Comparison of ENCODE assay signal across 14 cellular contexts in the genomic region with DNA sequence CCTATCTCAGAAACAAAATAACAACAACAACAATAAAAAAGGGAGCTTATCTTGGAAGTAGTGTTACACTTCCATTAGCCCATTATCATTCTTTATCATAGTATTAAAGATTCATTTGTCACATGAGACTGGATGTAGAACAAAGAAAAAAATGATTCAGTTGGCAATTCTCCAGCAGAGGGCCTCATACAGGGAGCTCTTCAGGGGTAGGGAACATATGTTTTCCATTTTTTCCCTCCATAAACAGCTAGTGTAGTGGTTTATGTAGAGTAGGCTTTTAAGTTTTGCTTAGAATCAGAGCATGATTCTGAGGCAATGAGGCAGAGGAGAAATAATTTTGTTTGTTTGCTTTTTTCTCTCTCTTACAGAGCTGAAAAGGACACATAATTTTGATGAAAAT. TPM values are rescaled to one million over a fixed set of nuclear protein-coding genes. Genes with fewer than 3 reads are reported as not detected.
DNase-seq lines count a peak whose midpoint lies in the region; ATAC-seq and TF ChIP-seq lines count a peak whose summit lies in the region.
"Had no signal": no experiment of that assay in that cellular context is flagged by ENCODE, and none has a peak within 500 bp of the region (broad histone marks: within the 10 kb centered on the region; RNA-seq: fewer than 3 reads in every experiment).

No MANE protein-coding gene starts in this region.

- in situ Hi-C loops in ACHN (cut with HindIII; ENCODE audit: low pct_ligation_motif_present, low pct_unique_long_range_greater_than_20kb, low sequenced_read_pairs), result no loop called here

- peak; percentile 0 for DNase-seq in ACHN
- DNase-seq in MM.1S, result no peak
- peak; percentile 41 for DNase-seq in SK-N-DZ (ENCODE audit: low spot score)
- no peak for DNase-seq in HuH-7 (ENCODE audit: low spot score)
- DNase-seq in stimulated activated naive CD4-positive, alpha-beta T cell treated with Interleukin-2 at 50 U/mL for 16 hours (lab: John Stamatoyannopoulos, UW), result no peak
- no peak for DNase-seq in activated CD8-positive, alpha-beta memory T cell treated with anti-CD3 and anti-CD28 coated beads, Interleukin-2, amount 10 ng/mL, durations not matched to agents 7 days and 5 days
- no peak for DNase-seq in activated CD8-positive, alpha-beta memory T cell treated with anti-CD3 and anti-CD28 coated beads for 24 hours
- DNase-seq: activated T-cell treated with anti-CD3 and anti-CD28 coated beads, Interleukin-2, amount 50 U/mL, for 72 hours; stimulated activated naive B cell treated with anti-CD40 and anti-IgM and Interleukin-4, amounts not matched to agents 10 μg/mL and 1 μg/mL and 100 μg/mL, for 72 hours; T-helper 9 cell had no signal

- H3K27ac ChIP-seq in MM.1S (ENCODE audit: low read length) (no peak overlapping the region), esophagus (ENCODE audit: low read depth in 2 of 2, low read length in 1 of 2) (peak overlapping the region; percentile 4 to 49)

- no peaks in the 10 kb centered on the region for H3K9me3 ChIP-seq in MM.1S (replicated peaks; ENCODE audit: insufficient read depth, low read length)
- no peaks in the 10 kb centered on the region for H3K9me3 ChIP-seq in esophagus (ENCODE audit: control insufficient read depth in 2 of 2, insufficient read depth in 1 of 2, low read depth in 1 of 2, low read length in 1 of 2)

- no peak overlapping the region for H3K9ac ChIP-seq in MM.1S (ENCODE audit: low read length)

- H3K4me3 ChIP-seq in MM.1S (ENCODE audit: low read length) (no peak overlapping the region), esophagus (ENCODE audit: low read depth in 1 of 2, low read length in 2 of 2) (no peak overlapping the region)
- H3K4me3 ChIP-seq: GM12878, lung, skin epidermis had no signal

- no peaks in the 10 kb centered on the region for H3F3A ChIP-seq in MM.1S (ENCODE audit: insufficient read depth, low read length)

- H3K36me3 Mint-ChIP-seq in activated CD8-positive, alpha-beta memory T cell treated with anti-CD3 and anti-CD28 coated beads, Interleukin-2, amount 10 ng/mL, durations not matched to agents 7 days and 5 days, result no peaks in the 10 kb centered on the region
- H3K36me3 Mint-ChIP-seq: stimulated activated naive B cell treated with anti-CD40 and anti-IgM and Interleukin-4, amounts not matched to agents 10 μg/mL and 1 μg/mL and 100 μg/mL, for 72 hours had no signal

- no peak overlapping the region for H3K4me3 Mint-ChIP-seq in activated CD8-positive, alpha-beta memory T cell treated with anti-CD3 and anti-CD28 coated beads, Interleukin-2, amount 10 ng/mL, durations not matched to agents 7 days and 5 days
- H3K4me3 Mint-ChIP-seq: activated T-cell treated with anti-CD3 and anti-CD28 coated beads, Interleukin-2, amount 50 U/mL, for 72 hours; stimulated activated naive B cell treated with anti-CD40 and anti-IgM and Interleukin-4, amounts not matched to agents 10 μg/mL and 1 μg/mL and 100 μg/mL, for 72 hours had no signal

- H3K36me3 ChIP-seq in MM.1S (replicated peaks; ENCODE audit: insufficient read depth, low read length) (no peaks in the 10 kb centered on the region), esophagus (ENCODE audit: control insufficient read depth in 2 of 2, insufficient read depth in 2 of 2, low read length in 1 of 2) (no peaks in the 10 kb centered on the region)

- CTCF ChIA-PET in activated CD8-positive, alpha-beta memory T cell treated with anti-CD3 and anti-CD28 coated beads, Interleukin-2, amount 10 ng/mL, durations not matched to agents 7 days and 5 days (lab: Charles Lee), result interaction anchor here (0.7 kb wide), 1 partner anchor 10 kb away, joined by 3 read pairs; no protein-coding TSS in a partner anchor

- H3K79me2 ChIP-seq in MM.1S (ENCODE audit: low read length), result no peaks in the 10 kb centered on the region

- no peak overlapping the region for H2AFZ ChIP-seq in MM.1S (ENCODE audit: low read length)

- no peaks in the 10 kb centered on the region for H3K4me1 ChIP-seq in MM.1S (ENCODE audit: low read length)
- no peaks in the 10 kb centered on the region for H3K4me1 ChIP-seq in esophagus (ENCODE audit: control insufficient read depth in 2 of 2, insufficient read depth in 2 of 2, low read length in 1 of 2)

- peak; percentile 30 for TF ChIP-seq CTCF in MM.1S (IDR thresholded peaks at IDR 0.05; ENCODE audit: low read length)

- H4K20me1 ChIP-seq in MM.1S (ENCODE audit: insufficient read depth, low read length), result no peaks in the 10 kb centered on the region

- no peaks in the 10 kb centered on the region for H3K4me1 Mint-ChIP-seq in activated CD8-positive, alpha-beta memory T cell treated with anti-CD3 and anti-CD28 coated beads, Interleukin-2, amount 10 ng/mL, durations not matched to agents 7 days and 5 days
- H3K4me1 Mint-ChIP-seq: stimulated activated naive B cell treated with anti-CD40 and anti-IgM and Interleukin-4, amounts not matched to agents 10 μg/mL and 1 μg/mL and 100 μg/mL, for 72 hours had no signal

- H3K27ac Mint-ChIP-seq in activated CD8-positive, alpha-beta memory T cell treated with anti-CD3 and anti-CD28 coated beads, Interleukin-2, amount 10 ng/mL, durations not matched to agents 7 days and 5 days, result no peak overlapping the region
- H3K27ac Mint-ChIP-seq: activated T-cell treated with anti-CD3 and anti-CD28 coated beads, Interleukin-2, amount 50 U/mL, for 72 hours; stimulated activated naive B cell treated with anti-CD40 and anti-IgM and Interleukin-4, amounts not matched to agents 10 μg/mL and 1 μg/mL and 100 μg/mL, for 72 hours had no signal

- peaks cover 69% of the 10 kb centered on the region for H3K27me3 Mint-ChIP-seq in activated CD8-positive, alpha-beta memory T cell treated with anti-CD3 and anti-CD28 coated beads, Interleukin-2, amount 10 ng/mL, durations not matched to agents 7 days and 5 days

- H3K4me2 ChIP-seq in MM.1S (ENCODE audit: low read depth, low read length), result no peak overlapping the region

- H3K9me3 Mint-ChIP-seq in activated CD8-positive, alpha-beta memory T cell treated with anti-CD3 and anti-CD28 coated beads, Interleukin-2, amount 10 ng/mL, durations not matched to agents 7 days and 5 days (ENCODE audit: low read depth), result no peaks in the 10 kb centered on the region
- H3K9me3 Mint-ChIP-seq: activated T-cell treated with anti-CD3 and anti-CD28 coated beads, Interleukin-2, amount 50 U/mL, for 72 hours; stimulated activated naive B cell treated with anti-CD40 and anti-IgM and Interleukin-4, amounts not matched to agents 10 μg/mL and 1 μg/mL and 100 μg/mL, for 72 hours had no signal

- H3K9me2 ChIP-seq in MM.1S (replicated peaks; ENCODE audit: insufficient read depth, low read length), result no peaks in the 10 kb centered on the region

- ATAC-seq in activated CD8-positive, alpha-beta memory T cell treated with anti-CD3 and anti-CD28 coated beads, Interleukin-2, amount 10 ng/mL, durations not matched to agents 7 days and 5 days, result no peak
- ATAC-seq: activated T-cell treated with anti-CD3 and anti-CD28 coated beads, Interleukin-2, amount 50 U/mL, for 72 hours; GM12878; stimulated activated naive B cell treated with anti-CD40 and anti-IgM and Interleukin-4, amounts not matched to agents 10 μg/mL and 1 μg/mL and 100 μg/mL, for 72 hours had no signal

- no peaks in the 10 kb centered on the region for H3K27me3 ChIP-seq in MM.1S (replicated peaks; ENCODE audit: insufficient read depth, low read length)
- H3K27me3 ChIP-seq in esophagus (ENCODE audit: control insufficient read depth in 1 of 2, insufficient read depth in 2 of 2, low read length in 2 of 2), result no peaks in the 10 kb centered on the region

RNA-seq across cellular contexts. Expression of gene CPE, which starts 5.8 kb away (rescaled TPM):
- 106 and 113 TPM in 2 replicates for polyA plus RNA-seq in SK-N-DZ (2014; cell fraction: cytosol; rRNA removed)
- 38.1 and 46.7 TPM in 2 replicates for polyA plus RNA-seq in SK-N-DZ (2014; cell fraction: nucleus; rRNA removed)
- 10 to 100 TPM in 1 of 2 donors, 1 to 10 TPM in 1; 7.0 to 19.9 TPM for polyA plus RNA-seq in esophagus
- not detected for total RNA-seq in activated CD8-positive, alpha-beta memory T cell treated with anti-CD3 and anti-CD28 coated beads, Interleukin-2, amount 10 ng/mL, durations not matched to agents 7 days and 5 days
- total RNA-seq: activated T-cell treated with anti-CD3 and anti-CD28 coated beads, Interleukin-2, amount 50 U/mL, for 72 hours; GM12878 had no signal

RNA-seq across cellular contexts. Expression of gene MSMO1, which starts 57.1 kb away (rescaled TPM):
- 129 and 134 TPM in 2 replicates for polyA plus RNA-seq in SK-N-DZ (2014; cell fraction: cytosol; rRNA removed)
- 54.2 and 64.7 TPM in 2 replicates for polyA plus RNA-seq in SK-N-DZ (2014; cell fraction: nucleus; rRNA removed)
- 100 to 1,000 TPM; 109 to 154 TPM for polyA plus RNA-seq in esophagus
- total RNA-seq in activated CD8-positive, alpha-beta memory T cell treated with anti-CD3 and anti-CD28 coated beads, Interleukin-2, amount 10 ng/mL, durations not matched to agents 7 days and 5 days, result 10 to 100 TPM; 56.7 to 78.9 TPM

Comparison
In these comparisons a context has a peak if more than half of its experiments do, and no peak if none do; other contexts are left out.
1. DNase-seq: peak in ACHN (single experiment) and SK-N-DZ (single experiment); none in MM.1S (single experiment), HuH-7 (single experiment), stimulated activated naive CD4-positive, alpha-beta T cell treated with Interleukin-2 at 50 U/mL for 16 hours (single experiment), activated CD8-positive, alpha-beta memory T cell treated with anti-CD3 and anti-CD28 coated beads, Interleukin-2, amount 10 ng/mL, durations not matched to agents 7 days and 5 days (single experiment) and activated CD8-positive, alpha-beta memory T cell treated with anti-CD3 and anti-CD28 coated beads for 24 hours (single experiment).